29 cellular contexts compared by ENCODE assay signal in the genomic region with DNA sequence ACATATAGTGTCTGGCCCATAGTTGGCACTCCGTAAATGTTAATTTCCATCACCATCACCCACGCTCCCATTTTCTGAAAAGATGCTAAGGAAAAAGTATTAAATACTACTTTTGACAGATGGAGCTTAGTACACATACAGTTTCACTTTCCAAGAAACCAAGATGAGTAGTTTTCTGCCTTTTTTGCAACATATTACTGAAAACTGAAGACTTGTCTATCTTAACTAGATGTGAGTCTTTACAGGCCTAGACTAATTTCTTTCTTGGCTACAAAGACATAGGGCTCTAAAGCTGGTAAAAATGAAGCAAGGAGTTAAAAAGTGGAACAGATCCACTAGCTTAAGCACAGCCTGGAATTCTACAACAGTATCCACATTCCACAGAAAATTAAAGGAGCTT.
"Had no signal": no experiment of that assay in that cellular context is flagged by ENCODE, and none has a peak within 500 bp of the region (broad histone marks: within the 10 kb centered on the region; RNA-seq: fewer than 3 reads in every experiment).

No MANE protein-coding gene starts in this region.

- H3K36me3 Mint-ChIP-seq: natural killer cell treated with Interleukin-12 subunit alpha and Interleukin-12 subunit beta and Interleukin-15 and Interleukin-18, amount 100 ng/mL, for 72 hours; stimulated activated effector memory CD8-positive, alpha-beta T cell treated with anti-CD3 and anti-CD28 coated beads, Interleukin-12 subunit alpha, Interleukin-12 subunit beta, amount 100 ng/mL, for 72 hours had no signal

- ATAC-seq: natural killer cell treated with Interleukin-12 subunit alpha and Interleukin-12 subunit beta and Interleukin-15 and Interleukin-18, amount 100 ng/mL, for 72 hours; pancreas; psoas muscle; right cardiac atrium; right lobe of liver; stimulated activated effector memory CD8-positive, alpha-beta T cell treated with anti-CD3 and anti-CD28 coated beads, Interleukin-12 subunit alpha, Interleukin-12 subunit beta, amount 100 ng/mL, for 72 hours; stimulated activated naive B cell treated with anti-CD40 and anti-IgM and Interleukin-4, amounts not matched to agents 10 μg/mL and 1 μg/mL and 100 μg/mL, for 72 hours had no signal

- H3K27me3 Mint-ChIP-seq: natural killer cell treated with Interleukin-12 subunit alpha and Interleukin-12 subunit beta and Interleukin-15 and Interleukin-18, amount 100 ng/mL, for 72 hours; progenitor cell of endocrine pancreas; stimulated activated naive B cell treated with anti-CD40 and anti-IgM and Interleukin-4, amounts not matched to agents 10 μg/mL and 1 μg/mL and 100 μg/mL, for 72 hours; stimulated activated naive CD8-positive, alpha-beta T cell treated with anti-CD3 and anti-CD28 coated beads, Interleukin-15, Interleukin-2, amounts not matched to agents 100 ng/mL and 50 ng/mL, for 24 hours had no signal

- FAIRE-seq: small intestine, urothelium cell line had no signal

- H3K9me3 ChIP-seq: neutrophil, pancreas, psoas muscle, right lobe of liver, sigmoid colon, stomach, thoracic aorta, thyroid gland, tibial nerve, upper lobe of left lung, vagina had no signal

- H3K27ac ChIP-seq: neutrophil, pancreas, psoas muscle, right lobe of liver, sigmoid colon, stomach, thoracic aorta, thyroid gland, tibial nerve, upper lobe of left lung, vagina had no signal

- H3K27ac Mint-ChIP-seq: natural killer cell treated with Interleukin-12 subunit alpha and Interleukin-12 subunit beta and Interleukin-15 and Interleukin-18, amount 100 ng/mL, for 72 hours; nephron progenitor cell; progenitor cell of endocrine pancreas; stimulated activated effector memory CD8-positive, alpha-beta T cell treated with anti-CD3 and anti-CD28 coated beads, Interleukin-12 subunit alpha, Interleukin-12 subunit beta, amount 100 ng/mL, for 72 hours; stimulated activated naive B cell treated with anti-CD40 and anti-IgM and Interleukin-4, amounts not matched to agents 10 μg/mL and 1 μg/mL and 100 μg/mL, for 72 hours; stimulated activated naive CD8-positive, alpha-beta T cell treated with anti-CD3 and anti-CD28 coated beads, Interleukin-15, Interleukin-2, amounts not matched to agents 100 ng/mL and 50 ng/mL, for 24 hours had no signal

- H3K4me1 Mint-ChIP-seq: neural crest cell had no signal

- H3K9me3 Mint-ChIP-seq: natural killer cell treated with Interleukin-12 subunit alpha and Interleukin-12 subunit beta and Interleukin-15 and Interleukin-18, amount 100 ng/mL, for 72 hours; neural crest cell; stimulated activated effector memory CD8-positive, alpha-beta T cell treated with anti-CD3 and anti-CD28 coated beads, Interleukin-12 subunit alpha, Interleukin-12 subunit beta, amount 100 ng/mL, for 72 hours; stimulated activated naive B cell treated with anti-CD40 and anti-IgM and Interleukin-4, amounts not matched to agents 10 μg/mL and 1 μg/mL and 100 μg/mL, for 72 hours; stimulated activated naive CD8-positive, alpha-beta T cell treated with anti-CD3 and anti-CD28 coated beads, Interleukin-15, Interleukin-2, amounts not matched to agents 100 ng/mL and 50 ng/mL, for 24 hours had no signal

- DNase-seq: nephron progenitor cell; nucleus accumbens; pancreas; posterior cingulate gyrus; psoas muscle; right cardiac atrium; right lobe of liver; sigmoid colon; small intestine; stimulated activated CD4-positive, alpha-beta T cell treated with anti-CD3 and anti-CD28 coated beads, Interleukin-15, amount 100 ng/mL, for 24 hours; stimulated activated CD4-positive, alpha-beta T cell treated with anti-CD3 and anti-CD28 coated beads, Interleukin-2, amount 100 ng/mL, for 24 hours; stimulated activated CD4-positive, alpha-beta T cell treated with anti-CD3 and anti-CD28 coated beads, Interleukin-2, amount 100 ng/mL, for 48 hours; stimulated activated CD4-positive, alpha-beta T cell treated with anti-CD3 and anti-CD28 coated beads, Interleukin-4, amount 100 ng/mL, for 24 hours; stimulated activated naive B cell treated with anti-CD40 and anti-IgM and Interleukin-4, amounts not matched to agents 10 μg/mL and 1 μg/mL and 100 μg/mL, for 72 hours; stimulated activated naive CD4-positive, alpha-beta T cell treated with Interleukin-2 at 50 U/mL for 16 hours; stomach; thyroid gland; trophoblast cell; upper lobe of left lung had no signal

- H3K4me3 Mint-ChIP-seq: natural killer cell treated with Interleukin-12 subunit alpha and Interleukin-12 subunit beta and Interleukin-15 and Interleukin-18, amount 100 ng/mL, for 72 hours; nephron progenitor cell; neural crest cell; stimulated activated effector memory CD8-positive, alpha-beta T cell treated with anti-CD3 and anti-CD28 coated beads, Interleukin-12 subunit alpha, Interleukin-12 subunit beta, amount 100 ng/mL, for 72 hours; stimulated activated naive B cell treated with anti-CD40 and anti-IgM and Interleukin-4, amounts not matched to agents 10 μg/mL and 1 μg/mL and 100 μg/mL, for 72 hours; stimulated activated naive CD8-positive, alpha-beta T cell treated with anti-CD3 and anti-CD28 coated beads, Interleukin-15, Interleukin-2, amounts not matched to agents 100 ng/mL and 50 ng/mL, for 24 hours had no signal

- H3K27me3 ChIP-seq: neutrophil, pancreas, right lobe of liver, sigmoid colon, stomach, thyroid gland, upper lobe of left lung, vagina had no signal

- H3K4me1 ChIP-seq: pancreas, psoas muscle, right lobe of liver, sigmoid colon, stomach, thyroid gland, tibial nerve, upper lobe of left lung, vagina had no signal

- H3K36me3 ChIP-seq: neutrophil, pancreas, right lobe of liver, sigmoid colon, stomach, thoracic aorta, thyroid gland, tibial nerve, upper lobe of left lung, vagina had no signal

- H3K4me3 ChIP-seq: pancreas, psoas muscle, right lobe of liver, sigmoid colon, stomach, thoracic aorta, thyroid gland, tibial nerve, upper lobe of left lung, vagina had no signal
